16 cellular contexts compared by ENCODE assay signal in genomic region chr5:128613111-128613510, GRCh38.
DNase-seq lines count a peak whose midpoint lies in the region; ATAC-seq and TF ChIP-seq lines count a peak whose summit lies in the region.
"Had no signal": no experiment of that assay in that cellular context is flagged by ENCODE, and none has a peak within 500 bp of the region (broad histone marks: within the 10 kb centered on the region; RNA-seq: fewer than 3 reads in every experiment).

No MANE protein-coding gene starts in this region.

- TF ChIP-seq RAD21 in IMR-90 (IDR thresholded peaks at IDR 0.05; ENCODE audit: low read length): no peak

- H2AK5ac ChIP-seq in IMR-90 (ENCODE audit: low read depth, low read length): no peak overlapping the region

- ATAC-seq in IMR-90 (ENCODE audit: low read depth) (no peak), foreskin keratinocyte (peak; percentile 58), HG03469 (IDR thresholded peaks at IDR 0.05; ENCODE audit: unreplicated experiment) (no peak), GM18861 (IDR thresholded peaks at IDR 0.05; ENCODE audit: unreplicated experiment) (no peak)
- ATAC-seq: HCT116 had no signal

- intact Hi-C loops in IMR-90 (cut with micrococcal nuclease): no loop called here

- peaks cover 7% of the 10 kb centered on the region for H3K9me3 ChIP-seq in IMR-90 (ENCODE audit: control insufficient read depth, insufficient read depth, low read length)

- peak; percentile 21 for DNase-seq in EL
- DNase-seq in IMR-90: no peak
- DNase-seq in amniotic epithelial cell (ENCODE audit: low read depth): peak; percentile 54
- no peak for DNase-seq in foreskin keratinocyte
- DNase-seq in activated T-cell treated with anti-CD3 and anti-CD28 coated beads, Interleukin-2, amount 50 U/mL, for 48 hours: no peak
- no peak for DNase-seq in SIG-M5 treated with dmso at 0.1 percent for 504 hours (lab: John Stamatoyannopoulos, UW; ENCODE audit: unreplicated experiment)
- DNase-seq: ACHN; C1 segment of cervical spinal cord; Calu3; CD4-positive, alpha-beta T cell; DMS 273 treated with DMSO at 0.1 percent for 48 hours; GDM1 had no signal

- no peak overlapping the region for H3K4me2 ChIP-seq in IMR-90 (ENCODE audit: low read depth, low read length)

- whole genome bisulfite sequencing in IMR-90 (ENCODE audit: extremely low coverage in 2 of 2, insufficient read length in 1 of 2), 2 experiments: no CpG with 5 or more reads among the region's 4 CpGs

- dilution Hi-C loops in IMR-90 (cut with HindIII; ENCODE audit: low sequenced_read_pairs, unreplicated experiment): no loop called here

- no peaks in the 10 kb centered on the region for H3K9me1 ChIP-seq in IMR-90 (ENCODE audit: insufficient read depth, low read length)

- H3K79me1 ChIP-seq in IMR-90 (ENCODE audit: low read depth in 1 of 2, low read length in 2 of 2): no peaks in the 10 kb centered on the region

- H4K5ac ChIP-seq in IMR-90 (ENCODE audit: low read depth, low read length): no peak overlapping the region

- H2AFZ ChIP-seq in IMR-90 (replicated peaks; ENCODE audit: low read length, poor library complexity): no peak overlapping the region

- peak overlapping the region; percentile 73; the same call in 1 of the 2 replicates for H2BK20ac ChIP-seq in IMR-90 (ENCODE audit: low read depth, low read length)

- CTCF ChIA-PET in IMR-90 (lab: Yijun Ruan, JAX): no interaction called here

- no peak overlapping the region for H3K9ac ChIP-seq in IMR-90 (ENCODE audit: low read depth, low read length)

- in situ Hi-C loops in IMR-90 (cut with MboI; ENCODE audit: low sequenced_read_pairs): no loop called here

- H3K4me1 ChIP-seq in IMR-90 (ENCODE audit: control insufficient read depth, insufficient read depth, low read length) (peaks cover 2% of the 10 kb centered on the region; the same call in 1 of the 2 replicates), foreskin keratinocyte (no peaks in the 10 kb centered on the region)

- no peaks in the 10 kb centered on the region for H3K27me3 ChIP-seq in IMR-90 (ENCODE audit: control insufficient read depth, insufficient read depth, low read length)
- no peaks in the 10 kb centered on the region for H3K27me3 ChIP-seq in foreskin keratinocyte

- H3K14ac ChIP-seq in IMR-90 (replicated peaks; ENCODE audit: low read depth, low read length): no peak overlapping the region

- no TSS peak for BruUV-seq in IMR-90 (replicated peaks; lab: Mats Ljungman, UMichigan)

- no peak overlapping the region for H2BK15ac ChIP-seq in IMR-90 (ENCODE audit: low read depth, low read length)

- no peak for TF ChIP-seq POLR2A in IMR-90 (IDR thresholded peaks at IDR 0.05; ENCODE audit: low read depth, low read length)

- no peak overlapping the region for H2AK9ac ChIP-seq in IMR-90 (replicated peaks; ENCODE audit: low read depth, low read length, poor library complexity)

- H2BK120ac ChIP-seq in IMR-90 (ENCODE audit: low read depth, low read length): no peak overlapping the region

- H3K27ac ChIP-seq in IMR-90 (ENCODE audit: insufficient read depth, low read length) (no peak overlapping the region), foreskin keratinocyte (no peak overlapping the region)
- H3K27ac ChIP-seq: HL-60 had no signal

- TF ChIP-seq CTCF in IMR-90 (conservative IDR thresholded peaks at IDR 0.05; ENCODE audit: low read depth, low read length) (no peak), foreskin keratinocyte (conservative IDR thresholded peaks at IDR 0.05) (no peak)

- H3K56ac ChIP-seq in IMR-90 (ENCODE audit: extremely low read depth, insufficient read depth, low read length): no peak overlapping the region

- H4K20me1 ChIP-seq in IMR-90 (ENCODE audit: insufficient read depth, low read length): no peaks in the 10 kb centered on the region

- no peaks in the 10 kb centered on the region for H3K36me3 ChIP-seq in IMR-90 (ENCODE audit: control insufficient read depth, insufficient read depth, low read length)

- H3K4me3 ChIP-seq in IMR-90 (ENCODE audit: insufficient read depth, low read depth, low read length): no peak overlapping the region

- H3K4ac ChIP-seq in IMR-90 (ENCODE audit: low read depth, low read length): no peak overlapping the region

- H3K18ac ChIP-seq in IMR-90 (ENCODE audit: low read depth, low read length): no peak overlapping the region

- no peak overlapping the region for H3K23ac ChIP-seq in IMR-90 (ENCODE audit: low read depth, low read length)

- no peak overlapping the region for H2BK5ac ChIP-seq in IMR-90 (ENCODE audit: low read depth, low read length, poor library complexity, severe bottlenecking)

- H4K91ac ChIP-seq in IMR-90 (ENCODE audit: insufficient read depth, low read depth, low read length): no peak overlapping the region

- POLR2A ChIA-PET in IMR-90 (lab: Charles Lee; ENCODE audit: unreplicated experiment): no interaction called here

- no peak overlapping the region for H4K8ac ChIP-seq in IMR-90 (ENCODE audit: low read depth in 2 of 2, low read length in 2 of 2)

TF ChIP-seq in IMR-90, 13 proteins besides CTCF, POLR2A, EP300 and RAD21:
- TF ChIP-seq RFX5 (IDR thresholded peaks at IDR 0.05; ENCODE audit: low read depth, low read length) (no peak), MAZ (IDR thresholded peaks at IDR 0.05; ENCODE audit: borderline replicate concordance, low read depth, low read length) (no peak), ELK1 (IDR thresholded peaks at IDR 0.05; ENCODE audit: borderline replicate concordance, low read depth, low read length) (no peak), NFE2L2 (IDR thresholded peaks at IDR 0.05; ENCODE audit: low read depth, low read length) (no peak), MXI1 (IDR thresholded peaks at IDR 0.05; ENCODE audit: borderline replicate concordance, low read depth, low read length) (no peak), USF2 (IDR thresholded peaks at IDR 0.05; ENCODE audit: low read depth, low read length) (no peak), CHD1 (IDR thresholded peaks at IDR 0.05; ENCODE audit: low read depth, low read length) (no peak), MAFK (IDR thresholded peaks at IDR 0.05; ENCODE audit: low read depth, low read length) (no peak)

Comparison
In these comparisons a context has a peak if more than half of its experiments do, and no peak if none do; other contexts are left out.
1. DNase-seq: peak in EL (single experiment) and amniotic epithelial cell (single experiment); none in IMR-90 (single experiment), foreskin keratinocyte (0 of 2), activated T-cell treated with anti-CD3 and anti-CD28 coated beads, Interleukin-2, amount 50 U/mL, for 48 hours (0 of 2) and SIG-M5 treated with dmso at 0.1 percent for 504 hours (single experiment).